ENCODE assay signal across 1 cellular context in the genomic region with DNA sequence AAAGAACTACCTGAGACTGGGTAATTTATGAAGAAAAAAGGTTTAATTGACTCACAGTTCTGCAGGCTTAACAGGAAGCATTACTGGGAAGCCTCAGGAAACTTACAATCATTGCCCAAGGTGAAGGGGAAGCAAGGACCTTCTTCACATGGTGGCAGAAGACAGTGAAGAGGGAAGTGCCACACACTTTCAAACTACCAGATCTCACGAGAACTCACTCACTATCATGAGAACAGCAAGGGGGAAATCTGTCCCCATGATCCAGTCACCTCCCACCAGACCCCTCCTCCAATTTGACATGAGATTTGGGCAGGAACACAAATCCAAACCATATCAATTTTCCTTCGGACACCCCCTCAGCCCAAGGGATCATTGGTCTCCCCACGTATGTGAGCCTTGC.
TF ChIP-seq lines count a peak whose summit lies in the region.

No MANE protein-coding gene starts in this region.

TF ChIP-seq in K562, 482 proteins besides CTCF, POLR2A, EP300 and RAD21 (continued from another document):
- TF ChIP-seq SPI1 (IDR thresholded peaks at IDR 0.05; ENCODE audit: borderline replicate concordance, low read depth, low read length) = peak; percentile 17; the same call in 1 of the 2 replicates
- peak; percentile 55 for TF ChIP-seq CHD2 (IDR thresholded peaks at IDR 0.05; ENCODE audit: low read depth, low read length)
